7 cellular contexts compared by ENCODE assay signal in the genomic region with DNA sequence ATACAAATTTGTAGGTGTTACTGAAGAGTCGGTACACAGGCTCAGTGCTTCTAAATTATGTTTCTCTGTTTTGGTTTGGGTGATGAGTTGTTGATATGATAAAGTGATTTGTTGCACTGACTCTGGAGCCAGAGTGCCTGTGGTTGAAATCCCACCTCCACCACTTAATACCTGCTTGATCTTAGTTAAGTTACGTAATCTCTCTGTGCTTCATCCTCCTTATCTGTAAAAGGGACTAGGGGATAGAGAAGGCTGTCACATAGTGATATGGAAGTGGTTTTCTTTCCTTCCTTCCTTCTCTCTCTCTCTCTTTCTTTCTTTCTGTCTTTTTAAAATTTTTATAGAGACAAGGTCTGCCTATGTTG. TPM values are rescaled to one million over a fixed set of nuclear protein-coding genes. Genes with fewer than 3 reads are reported as not detected.
DNase-seq lines count a peak whose midpoint lies in the region; ATAC-seq, FAIRE-seq and TF ChIP-seq lines count a peak whose summit lies in the region.

No MANE protein-coding gene starts in this region.

- H3K79me2 ChIP-seq in H9 (ENCODE audit: insufficient read depth, low read length), result no peaks in the 10 kb centered on the region; the same call in 1 of the 2 replicates

- H2BK12ac ChIP-seq in H9 (ENCODE audit: insufficient read length, low read depth, low read length), result no peak overlapping the region

- H3K36me3 Mint-ChIP-seq in H9 (ENCODE audit: insufficient read depth in 1 of 3, low read depth in 3 of 3), result no peaks in the 10 kb centered on the region
- peaks cover 19% of the 10 kb centered on the region for H3K36me3 Mint-ChIP-seq in stimulated activated effector memory CD8-positive, alpha-beta T cell treated with anti-CD3 and anti-CD28 coated beads, Interleukin-12 subunit alpha, Interleukin-12 subunit beta, amount 100 ng/mL, for 72 hours

- ATAC-seq in stimulated activated effector memory CD8-positive, alpha-beta T cell treated with anti-CD3 and anti-CD28 coated beads, Interleukin-12 subunit alpha, Interleukin-12 subunit beta, amount 100 ng/mL, for 72 hours, result no peak

- H4K8ac ChIP-seq in H9 (replicated peaks; ENCODE audit: insufficient read length, low read depth, low read length), result no peak overlapping the region

- H3K27ac Mint-ChIP-seq in H9, result peak overlapping the region in 1 of 3 experiments; percentile 53; a peak in 1 of 7 replicates
- peak overlapping the region; percentile 94 for H3K27ac Mint-ChIP-seq in stimulated activated effector memory CD8-positive, alpha-beta T cell treated with anti-CD3 and anti-CD28 coated beads, Interleukin-12 subunit alpha, Interleukin-12 subunit beta, amount 100 ng/mL, for 72 hours

- H2AFZ ChIP-seq in H9 (ENCODE audit: low read length), result no peak overlapping the region

- H3K56ac ChIP-seq in H9 (ENCODE audit: insufficient read length, low read depth, low read length), result no peak overlapping the region

- H3K9me3 ChIP-seq in H9 (ENCODE audit: control insufficient read depth, low read depth, low read length), result no peaks in the 10 kb centered on the region
- no peaks in the 10 kb centered on the region for H3K9me3 ChIP-seq in WERI-Rb-1 (ENCODE audit: severe bottlenecking)

- H3K4me1 Mint-ChIP-seq in H9, result peaks cover 15 to 17% of the 10 kb centered on the region in 2 experiments
- peaks cover 30% of the 10 kb centered on the region for H3K4me1 Mint-ChIP-seq in stimulated activated effector memory CD8-positive, alpha-beta T cell treated with anti-CD3 and anti-CD28 coated beads, Interleukin-12 subunit alpha, Interleukin-12 subunit beta, amount 100 ng/mL, for 72 hours

- H3K27me3 Mint-ChIP-seq in H9 (ENCODE audit: low read depth), result peaks cover 18% of the 10 kb centered on the region

- no peaks in the 10 kb centered on the region for H4K20me1 ChIP-seq in H9 (ENCODE audit: control insufficient read depth, insufficient read depth, insufficient read length)

- H3K79me1 ChIP-seq in H9 (ENCODE audit: insufficient read depth, low read depth, low read length, poor library complexity, severe bottlenecking), result peaks cover 3% of the 10 kb centered on the region

- no peak overlapping the region for H2BK5ac ChIP-seq in H9 (ENCODE audit: insufficient read length, low read length)

- no peak overlapping the region for H2BK120ac ChIP-seq in H9 (ENCODE audit: low read depth, low read length, poor library complexity, severe bottlenecking)

- H2BK15ac ChIP-seq in H9 (ENCODE audit: low read depth, low read length), result no peak overlapping the region

- H2BK20ac ChIP-seq in H9 (ENCODE audit: low read depth, low read length, poor library complexity, severe bottlenecking), result no peak overlapping the region

- H3K14ac ChIP-seq in H9 (ENCODE audit: insufficient read depth, low read length), result no peak overlapping the region

- H3K23me2 ChIP-seq in H9 (ENCODE audit: insufficient read length, low read depth, low read length, poor library complexity, severe bottlenecking), result peaks cover 9% of the 10 kb centered on the region

- H3K23ac ChIP-seq in H9 (ENCODE audit: insufficient read length, low read depth, low read length), result no peak overlapping the region

- H3K18ac ChIP-seq in H9 (ENCODE audit: insufficient read length, low read depth, low read length), result no peak overlapping the region

- H3K4me2 ChIP-seq in H9 (ENCODE audit: insufficient read depth, insufficient read length, low read length), result peak overlapping the region; percentile 82

- no peak for FAIRE-seq in HTR-8/SVneo (lab: Jason Lieb, UNC)

- H3K4me3 ChIP-seq in WERI-Rb-1 (ENCODE audit: low read depth, low read length) (peak overlapping the region; percentile 85), iPS-11a (ENCODE audit: low read depth, low read length) (peak overlapping the region; percentile 67)

- TF ChIP-seq CTCF in H9 (conservative IDR thresholded peaks at IDR 0.05), result no peak
- no peak for TF ChIP-seq CTCF in WERI-Rb-1 (IDR thresholded peaks at IDR 0.05; ENCODE audit: low read depth, low read length)

- no peak overlapping the region for H4K91ac ChIP-seq in H9 (ENCODE audit: insufficient read length, low read depth, low read length)

- H3K4ac ChIP-seq in H9 (ENCODE audit: low read depth, low read length), result no peak overlapping the region

- no peaks in the 10 kb centered on the region; the same call in none of the 2 replicates for H3K36me3 ChIP-seq in WERI-Rb-1

- H3T11ph ChIP-seq in H9 (ENCODE audit: low read length), result no peak overlapping the region

- DNase-seq in H9 (no peak), WERI-Rb-1 (no peak), superior temporal gyrus (ENCODE audit: extremely low spot score) (no peak), HTR-8/SVneo (ENCODE audit: insufficient read length, low spot score) (no peak)
- no peak for DNase-seq in stimulated activated effector memory CD8-positive, alpha-beta T cell treated with anti-CD3 and anti-CD28 coated beads, Interleukin-12 subunit alpha, Interleukin-12 subunit beta, amount 100 ng/mL, for 72 hours (ENCODE audit: low spot score in 2 of 2)
- DNase-seq in activated CD4-positive, CD25-positive, alpha-beta regulatory T cell treated with anti-CD3 and anti-CD28 coated beads, Interleukin-2, amount 50 U/mL, for 72 hours, result no peak

- H2AK5ac ChIP-seq in H9 (ENCODE audit: insufficient read length, low read length), result no peak overlapping the region

- no peaks in the 10 kb centered on the region for H3K4me1 ChIP-seq in H9 (ENCODE audit: insufficient read depth, low read length)

- H3K9ac ChIP-seq in H9 (ENCODE audit: extremely low read depth, insufficient read length, low read length), result no peak overlapping the region

- H4K5ac ChIP-seq in H9 (ENCODE audit: insufficient read length, low read depth, low read length), result no peak overlapping the region

- no CpG with 5 or more reads among the region's 2 CpGs for WGBS in H9 (ENCODE audit: extremely low coverage, insufficient read length, low lambda C conversion rate)

- H3K27me3 ChIP-seq in H9 (ENCODE audit: insufficient read depth, low read length) (no peaks in the 10 kb centered on the region), WERI-Rb-1 (ENCODE audit: insufficient read depth, low read depth, severe bottlenecking) (no peaks in the 10 kb centered on the region)

- peak overlapping the region; percentile 76 to 80 for H3K4me3 Mint-ChIP-seq in H9
- peak overlapping the region; percentile 87 for H3K4me3 Mint-ChIP-seq in stimulated activated effector memory CD8-positive, alpha-beta T cell treated with anti-CD3 and anti-CD28 coated beads, Interleukin-12 subunit alpha, Interleukin-12 subunit beta, amount 100 ng/mL, for 72 hours

- no peak overlapping the region for H3K27ac ChIP-seq in H9 (ENCODE audit: insufficient read length, low read depth, low read length)
- H3K27ac ChIP-seq in WERI-Rb-1, result peak overlapping the region; percentile 90

- H3K9me3 Mint-ChIP-seq in H9, result no peaks in the 10 kb centered on the region
- H3K9me3 Mint-ChIP-seq in stimulated activated effector memory CD8-positive, alpha-beta T cell treated with anti-CD3 and anti-CD28 coated beads, Interleukin-12 subunit alpha, Interleukin-12 subunit beta, amount 100 ng/mL, for 72 hours, result no peaks in the 10 kb centered on the region

RNA-seq across cellular contexts. Expression of gene HPS6, which starts 0.7 kb away (rescaled TPM):
- 18.4 and 18.7 TPM in 2 replicates for total RNA-seq in H9 (2021)

RNA-seq across cellular contexts. Expression of gene ARMH3, which starts 8.5 kb away (rescaled TPM):
- total RNA-seq in H9 (2021), result 18.5 and 20.4 TPM in 2 replicates

RNA-seq across cellular contexts. Expression of gene LDB1, which starts 55.7 kb away (rescaled TPM):
- 79.2 and 80.5 TPM in 2 replicates for total RNA-seq in H9 (2021)
